ENCODE assay signal across 25 cellular contexts in genomic region chr17:48649741-48650140, GRCh38. TPM values are rescaled to one million over a fixed set of nuclear protein-coding genes. Genes with fewer than 3 reads are reported as not detected.
"Had no signal": no experiment of that assay in that cellular context is flagged by ENCODE, and none has a peak within 500 bp of the region (broad histone marks: within the 10 kb centered on the region; RNA-seq: fewer than 3 reads in every experiment).

No MANE protein-coding gene starts in this region.

- H3K4me1 ChIP-seq: right lobe of liver had no signal

- H3K36me3 ChIP-seq: left ventricle myocardium inferior, ovary, right atrium auricular region, right lobe of liver, suprapubic skin, thoracic aorta, tibial artery, upper lobe of right lung had no signal

- ATAC-seq: naive thymus-derived CD4-positive, alpha-beta T cell; natural killer cell treated with Interleukin-12 subunit alpha and Interleukin-12 subunit beta and Interleukin-15 and Interleukin-18, amount 100 ng/mL, for 72 hours; right lobe of liver; stimulated activated naive B cell treated with anti-CD40 and anti-IgM and Interleukin-4, amounts not matched to agents 10 μg/mL and 1 μg/mL and 100 μg/mL, for 72 hours; stimulated activated naive CD8-positive, alpha-beta T cell treated with anti-CD3 and anti-CD28 coated beads, Interleukin-15, Interleukin-2, amounts not matched to agents 100 U/mL and 50 U/mL, for 24 hours; upper lobe of right lung had no signal

- H2AFZ ChIP-seq: hepatocyte had no signal

- H3K27me3 ChIP-seq: ovary had no signal

- H3K79me2 ChIP-seq: hepatocyte had no signal

- H3K4me2 ChIP-seq: hepatocyte had no signal

- DNase-seq: left ventricle myocardium inferior; mesendoderm; naive thymus-derived CD4-positive, alpha-beta T cell; ovary; right lobe of liver; stimulated activated CD4-positive, alpha-beta T cell treated with anti-CD3 and anti-CD28 coated beads, Interleukin-12 subunit alpha, Interleukin-12 subunit beta, amount 100 ng/mL, for 4 hours; stimulated activated CD4-positive, alpha-beta T cell treated with anti-CD3 and anti-CD28 coated beads, Interleukin-15, amount 100 ng/mL, for 24 hours; stimulated activated CD4-positive, alpha-beta T cell treated with anti-CD3 and anti-CD28 coated beads, Interleukin-2, amount 100 ng/mL, for 24 hours; stimulated activated CD4-positive, alpha-beta T cell treated with anti-CD3 and anti-CD28 coated beads, Interleukin-4, amount 100 ng/mL, for 1 hour; stimulated activated naive B cell treated with anti-CD40 and anti-IgM and Interleukin-4, amounts not matched to agents 10 μg/mL and 1 μg/mL and 100 μg/mL, for 72 hours; stimulated activated naive CD8-positive, alpha-beta T cell treated with anti-CD3 and anti-CD28 coated beads, Interleukin-15, Interleukin-2, amounts not matched to agents 100 U/mL and 50 U/mL, for 24 hours; tibial artery; trophoblast cell; upper lobe of right lung had no signal

- H3K4me3 ChIP-seq: hepatocyte, left ventricle myocardium inferior, lung, ovary, right atrium auricular region, right lobe of liver, skin epidermis, suprapubic skin, thoracic aorta, tibial artery, upper lobe of right lung had no signal

- H3K9me3 ChIP-seq: left ventricle myocardium inferior, ovary, right atrium auricular region, right lobe of liver, suprapubic skin, thoracic aorta, tibial artery, upper lobe of right lung had no signal

- H3K27ac ChIP-seq: hepatocyte, left ventricle myocardium inferior, ovary, right atrium auricular region, right lobe of liver, skin epidermis, suprapubic skin, thoracic aorta, tibial artery, upper lobe of right lung had no signal

RNA-seq across cellular contexts. Expression of gene HOXB9, which starts 23.6 kb away (rescaled TPM):
- total RNA-seq: left ventricle myocardium inferior, mononuclear cell, progenitor cell of endocrine pancreas, pulmonary artery endothelial cell, right atrium auricular region, right lobe of liver, thoracic aorta, upper lobe of right lung had no signal
- polyA plus RNA-seq: lung; naive thymus-derived CD4-positive, alpha-beta T cell; neural cell had no signal

RNA-seq across cellular contexts. Expression of gene HOXB8, which starts 34.6 kb away (rescaled TPM):
- total RNA-seq: left ventricle myocardium inferior; naive thymus-derived CD4-positive, alpha-beta T cell; natural killer cell treated with Interleukin-12 subunit alpha and Interleukin-12 subunit beta and Interleukin-15 and Interleukin-18, amount 100 ng/mL, for 72 hours; pulmonary artery endothelial cell; right atrium auricular region; right lobe of liver; suprapubic skin had no signal
- polyA plus RNA-seq: naive thymus-derived CD4-positive, alpha-beta T cell; neural cell had no signal

RNA-seq across cellular contexts. Expression of gene HOXB7, which starts 38.9 kb away (rescaled TPM):
- polyA plus RNA-seq: naive thymus-derived CD4-positive, alpha-beta T cell; neural cell had no signal

RNA-seq across cellular contexts. Expression of gene HOXB6, which starts 45.0 kb away (rescaled TPM):
- total RNA-seq: mononuclear cell had no signal
- polyA plus RNA-seq: naive thymus-derived CD4-positive, alpha-beta T cell; neural cell had no signal

RNA-seq across cellular contexts. Expression of gene HOXB5, which starts 56.2 kb away (rescaled TPM):
- total RNA-seq: left ventricle myocardium inferior; mononuclear cell; naive thymus-derived CD4-positive, alpha-beta T cell; right atrium auricular region had no signal
- polyA plus RNA-seq: naive thymus-derived CD4-positive, alpha-beta T cell; neural cell had no signal
